Comparison of ENCODE assay signal across 13 cellular contexts in the genomic region with DNA sequence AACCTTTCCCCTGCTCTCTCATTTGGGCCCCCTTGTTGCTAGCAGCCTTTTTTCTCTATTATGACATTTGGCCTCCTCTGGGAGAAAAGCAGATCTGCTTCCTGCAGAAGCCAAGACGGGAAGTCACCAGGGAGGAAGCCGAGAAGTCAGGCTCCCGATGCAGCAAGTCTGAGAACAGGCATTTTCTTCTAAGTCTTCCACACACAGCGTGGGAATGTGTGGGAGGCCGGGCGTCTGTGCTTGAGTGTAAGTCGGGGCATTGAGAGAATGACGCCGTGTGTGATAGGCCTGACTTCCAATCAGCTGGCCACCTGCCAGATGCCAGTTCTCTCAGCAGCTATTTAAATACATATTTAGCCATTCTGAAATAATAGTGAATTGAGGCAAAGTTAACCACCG.
DNase-seq lines count a peak whose midpoint lies in the region; ATAC-seq and TF ChIP-seq lines count a peak whose summit lies in the region.
"Had no signal": no experiment of that assay in that cellular context is flagged by ENCODE, and none has a peak within 500 bp of the region (broad histone marks: within the 10 kb centered on the region; RNA-seq: fewer than 3 reads in every experiment).

No MANE protein-coding gene starts in this region.

- H3K27me3 ChIP-seq in psoas muscle (ENCODE audit: insufficient read depth in 3 of 3, low read length in 2 of 3), result no peaks in the 10 kb centered on the region
- H3K27me3 ChIP-seq: cardiac muscle cell had no signal

- intact Hi-C loops in psoas muscle (cut with DNase I), result no loop called here

- DNase-seq in AG20443 (ENCODE audit: low spot score) (peak; percentile 14), choroid plexus epithelial cell (ENCODE audit: low read depth) (peak; percentile 67), hepatic stellate cell (ENCODE audit: low spot score) (peak; percentile 22), psoas muscle (peak; percentile 47 to 63), COLO668 (lab: John Stamatoyannopoulos, UW; ENCODE audit: unreplicated experiment) (no peak), NCI-H526 (lab: John Stamatoyannopoulos, UW) (no peak)
- no peak for DNase-seq in activated CD8-positive, alpha-beta memory T cell treated with anti-CD3 and anti-CD28 coated beads, Interleukin-2, amount 50 U/mL, for 48 hours
- DNase-seq: activated CD4-positive, alpha-beta memory T cell treated with anti-CD3 and anti-CD28 coated beads, Interleukin-2, amount 10 ng/mL, durations not matched to agents 7 days and 5 days; HFFc6; NCI-H1694 treated with DMSO at 0.1 percent for 48 hours; SHP77 treated with DMSO at 0.1 percent for 48 hours had no signal

- peaks cover 7% of the 10 kb centered on the region for H3K4me1 ChIP-seq in psoas muscle

- WGBS in psoas muscle, 3 donors, result 12 to 20% (median 16%) methylated on average over 10 of the region's 10 CpGs

- H3K4me3 ChIP-seq in choroid plexus epithelial cell (ENCODE audit: low read depth, low read length) (peak overlapping the region; percentile 17), psoas muscle (no peak overlapping the region)
- H3K4me3 ChIP-seq: cardiac muscle cell had no signal

- H3K27ac ChIP-seq in psoas muscle, result peak overlapping the region; percentile 33
- H3K27ac ChIP-seq: cardiac muscle cell had no signal

- no peaks in the 10 kb centered on the region for H3K9me3 ChIP-seq in psoas muscle

- TF ChIP-seq CTCF in choroid plexus epithelial cell (conservative IDR thresholded peaks at IDR 0.05; ENCODE audit: low read depth, low read length), result no peak
- no peak for TF ChIP-seq CTCF in psoas muscle (IDR thresholded peaks at IDR 0.05)

- peak in 2 of 4 donors; percentile 40 to 47 for ATAC-seq in psoas muscle
- no peak for ATAC-seq in HG02973 (IDR thresholded peaks at IDR 0.05; ENCODE audit: unreplicated experiment)

- H3K36me3 ChIP-seq in psoas muscle (ENCODE audit: insufficient read depth in 1 of 2, low read depth in 1 of 2), result no peaks in the 10 kb centered on the region
- H3K36me3 ChIP-seq: cardiac muscle cell had no signal

Comparison
In these comparisons a context has a peak if more than half of its experiments do, and no peak if none do; other contexts are left out.
1. DNase-seq: peak in AG20443 (single experiment), choroid plexus epithelial cell (single experiment), hepatic stellate cell (single experiment) and psoas muscle (2 of 2); none in COLO668 (single experiment), activated CD8-positive, alpha-beta memory T cell treated with anti-CD3 and anti-CD28 coated beads, Interleukin-2, amount 50 U/mL, for 48 hours (single experiment) and NCI-H526 (0 of 2).